7 cellular contexts compared by ENCODE assay signal in genomic region chr22:38827510-38827909, GRCh38.
"Had no signal": no experiment of that assay in that cellular context is flagged by ENCODE, and none has a peak within 500 bp of the region (broad histone marks: within the 10 kb centered on the region; RNA-seq: fewer than 3 reads in every experiment).

No MANE protein-coding gene starts in this region.

- ATAC-seq: K562 had no signal

- FAIRE-seq: HTR-8/SVneo, K562 had no signal

- H3K4me3 ChIP-seq: K562 had no signal

- H3K27ac ChIP-seq: HL-60, KMS-11 had no signal

- H3K9ac ChIP-seq: KMS-11 had no signal

- H3K4me2 ChIP-seq: KMS-11 had no signal

- DNase-seq: IMR-90, KBM-7, KG1 had no signal
